In genomic region chr4:112633477-112634235, GRCh38 we compare ENCODE assay signal across 9 cellular contexts. TPM values are rescaled to one million over a fixed set of nuclear protein-coding genes. Genes with fewer than 3 reads are reported as not detected.
DNase-seq lines count a peak whose midpoint lies in the region; ATAC-seq, FAIRE-seq and TF ChIP-seq lines count a peak whose summit lies in the region.
"Had no signal": no experiment of that assay in that cellular context is flagged by ENCODE, and none has a peak within 500 bp of the region (broad histone marks: within the 10 kb centered on the region; RNA-seq: fewer than 3 reads in every experiment).

No MANE protein-coding gene starts in this region.

- H3K27me3 ChIP-seq in A673 (replicated peaks; ENCODE audit: insufficient read depth, low read depth, low read length, poor library complexity) = no peaks in the 10 kb centered on the region
- no peaks in the 10 kb centered on the region for H3K27me3 ChIP-seq in K562 (ENCODE audit: control insufficient read depth in 2 of 2, insufficient read depth in 2 of 2, low read length in 2 of 2)

- H2AFZ ChIP-seq in K562 (ENCODE audit: low read depth, low read length) = 0 out of 2 replicates have a peak overlapping the region, but pooled peaks have one; percentile 43

- peaks cover 10% of the 10 kb centered on the region for H3K36me3 ChIP-seq in A673 (ENCODE audit: insufficient read depth, low read length, poor library complexity, severe bottlenecking)
- peaks cover 28% of the 10 kb centered on the region; the same call in 1 of the 3 replicates for H3K36me3 ChIP-seq in K562 (ENCODE audit: control insufficient read depth, insufficient read depth, low read length)

- intact Hi-C loops in A673 (cut with micrococcal nuclease; ENCODE audit: unreplicated experiment) = loop anchor here (1.0 to 10.0 kb wide), 3 partner anchors 132 to 461 kb away; no protein-coding TSS in a partner anchor
- intact Hi-C loops in K562 (cut with micrococcal nuclease) = loop anchor here (1.0 to 10.0 kb wide), 3 partner anchors 129 to 529 kb away; no protein-coding TSS in a partner anchor

- DNase-seq in A673 (ENCODE audit: low spot score) = peak; percentile 61
- DNase-seq in GM04504 (ENCODE audit: low read depth) = peak; percentile 8
- peak; percentile 23 for DNase-seq in NCI-H2081 treated with DMSO at 0.1 percent for 48 hours (lab: John Stamatoyannopoulos, UW)
- DNase-seq in K562 (ENCODE audit: extremely low read depth in 1 of 4, low spot score in 3 of 4) = peak in 2 of 4 experiments; percentile 15 to 37
- peak in 1 of 2 donors; percentile 16 for DNase-seq in memory B cell (ENCODE audit: low spot score in 2 of 2)
- no peak for DNase-seq in T-helper 17 cell
- DNase-seq in omental fat pad (ENCODE audit: low spot score) = no peak

- FAIRE-seq in K562 (lab: Jason Lieb, UNC) = peak; percentile 35

- no peak overlapping the region for H3K9ac ChIP-seq in K562 (ENCODE audit: insufficient read depth in 1 of 2, low read depth in 2 of 2, low read length in 2 of 2)

- H3K27ac ChIP-seq in A673 (ENCODE audit: low read depth, low read length, poor library complexity, severe bottlenecking) = no peak overlapping the region
- no peak overlapping the region for H3K27ac ChIP-seq in K562 (ENCODE audit: extremely low read depth, low read depth, low read length)
- H3K27ac ChIP-seq: epithelial cell of prostate had no signal

- WGBS in K562 (ENCODE audit: insufficient coverage, low coverage, missing lambda C conversion rate) = 32% methylated on average over 4 of the region's 4 CpGs

- no peak for TF ChIP-seq EP300 in K562 (IDR thresholded peaks at IDR 0.05; ENCODE audit: low read length)

- H3K27me3 Mint-ChIP-seq in memory B cell (no peaks in the 10 kb centered on the region), T-helper 17 cell (no peaks in the 10 kb centered on the region)

- POLR2A ChIA-PET in A673 (lab: Charles Lee; ENCODE audit: low non-redundant PET) = no interaction called here
- POLR2A ChIA-PET in K562 (lab: Yijun Ruan, JAX) = interaction anchor here (0.7 kb wide), 1 partner anchor 317 kb away, joined by 3 read pairs; no protein-coding TSS in a partner anchor

- peaks cover 51% of the 10 kb centered on the region for H3K79me2 ChIP-seq in K562 (ENCODE audit: control insufficient read depth, insufficient read depth, low read length)

- TF ChIP-seq RAD21 in K562 (CRISPR knock-in tag; conservative IDR thresholded peaks at IDR 0.05 in 1 of 2, IDR thresholded peaks at IDR 0.05 in 1 of 2) = peak; percentile 64 to 75

- CTCF ChIA-PET in A673 (lab: Charles Lee) (interaction anchor here (0.8 kb wide), 1 partner anchor 132 kb away, joined by 5 read pairs; no protein-coding TSS in a partner anchor), K562 (lab: Yijun Ruan, JAX; ENCODE audit: low intra/inter-chr PET ratio) (interaction anchor here (0.5 to 4.2 kb wide), 5 partner anchors 19 to 319 kb away, joined by 4 to 34 read pairs (median 4); no protein-coding TSS in a partner anchor)

- peak overlapping the region; percentile 50 for H3K27ac Mint-ChIP-seq in memory B cell
- no peak overlapping the region for H3K27ac Mint-ChIP-seq in T-helper 17 cell

- H3K4me3 Mint-ChIP-seq in memory B cell (no peak overlapping the region), T-helper 17 cell (no peak overlapping the region)

- H3K9me1 ChIP-seq in K562 (ENCODE audit: control insufficient read depth, insufficient read depth, low read length) = no peaks in the 10 kb centered on the region

- H3K9me3 ChIP-seq in A673 (ENCODE audit: low read depth, low read length, poor library complexity, severe bottlenecking) = no peaks in the 10 kb centered on the region
- no peaks in the 10 kb centered on the region for H3K9me3 ChIP-seq in K562 (replicated peaks; ENCODE audit: control insufficient read depth, insufficient read depth, low read depth, low read length)
- no peaks in the 10 kb centered on the region for H3K9me3 ChIP-seq in T-helper 17 cell (ENCODE audit: control insufficient read depth, low read length, poor library complexity, severe bottlenecking)

- no peaks in the 10 kb centered on the region for H4K20me1 ChIP-seq in K562 (replicated peaks; ENCODE audit: control insufficient read depth, insufficient read depth, low read length)

- no peak overlapping the region for H3K4me3 ChIP-seq in A673 (ENCODE audit: low read depth, low read length, poor library complexity, severe bottlenecking)
- H3K4me3 ChIP-seq in K562 = no peak overlapping the region

- H3K9me3 Mint-ChIP-seq in memory B cell = no peaks in the 10 kb centered on the region

- in situ Hi-C loops in K562 (cut with MboI) = no loop called here

- TF ChIP-seq CTCF in A673 (conservative IDR thresholded peaks at IDR 0.05; ENCODE audit: low read depth, low read length) (peak; percentile 72), K562 (IDR thresholded peaks at IDR 0.05 in 2 of 3, conservative IDR thresholded peaks at IDR 0.05 in 1 of 3; ENCODE audit: insufficient read depth in 2 of 3, low read depth in 1 of 3, low read length in 3 of 3) (peak in 2 of 3 experiments; percentile 38 to 61; a peak in 3 of 6 replicates), omental fat pad (IDR thresholded peaks at IDR 0.05) (no peak)

- no peak for TF ChIP-seq POLR2A in K562 (conservative IDR thresholded peaks at IDR 0.05)

- no peaks in the 10 kb centered on the region for H3K36me3 Mint-ChIP-seq in memory B cell
- no peaks in the 10 kb centered on the region for H3K36me3 Mint-ChIP-seq in T-helper 17 cell (ENCODE audit: low read depth)

- BruUV-seq in A673 (replicated peaks; lab: Mats Ljungman, UMichigan) (no TSS peak), K562 (replicated peaks; lab: Mats Ljungman, UMichigan) (no TSS peak)

- peaks cover 9% of the 10 kb centered on the region for H3K4me1 ChIP-seq in A673 (ENCODE audit: insufficient read depth, low read length, poor library complexity, severe bottlenecking)
- peaks cover 0 to 2% of the 10 kb centered on the region in 2 experiments; a peak in 2 of 5 replicates for H3K4me1 ChIP-seq in K562 (replicated peaks in 1 of 2; ENCODE audit: control insufficient read depth in 2 of 2, insufficient read depth in 2 of 2, low read length in 2 of 2)

- ATAC-seq in K562 (peak; percentile 21; the same call in 1 of the 3 replicates), memory B cell (ENCODE audit: low read depth) (no peak), T-helper 17 cell (no peak), GM18907 (IDR thresholded peaks at IDR 0.05; ENCODE audit: unreplicated experiment) (no peak), omental fat pad (ENCODE audit: low FRiP score) (no peak)

- H3K4me1 Mint-ChIP-seq in memory B cell = peaks cover 3% of the 10 kb centered on the region
- H3K4me1 Mint-ChIP-seq in T-helper 17 cell = peaks cover 3% of the 10 kb centered on the region

- H3K4me2 ChIP-seq in K562 (ENCODE audit: insufficient read depth, low read length) = no peak overlapping the region

TF ChIP-seq in K562, 482 proteins besides CTCF, POLR2A, EP300 and RAD21 (continues in another document):
- TF ChIP-seq MYC (IDR thresholded peaks at IDR 0.05; ENCODE audit: low read depth, low read length) (no peak), MYC (CRISPR knock-in tag; IDR thresholded peaks at IDR 0.05; ENCODE audit: borderline replicate concordance, low read depth) (no peak)

RNA-seq across cellular contexts. Expression of gene ZGRF1, which starts 3.1 kb away (rescaled TPM):
- total RNA-seq in A673 (2021) (31.4 and 37.5 TPM in 2 replicates), K562 (2014; rRNA removed) (13.3 and 13.5 TPM in 2 replicates), K562 (2014; rRNA removed; fragmentation: Illumina TruSeq; extraction: Trizol) (35.2 and 41.3 TPM in 2 replicates), K562 (2015; rRNA removed; fragmentation: Illumina TruSeq; extraction: Trizol) (23.6 and 27.2 TPM in 2 replicates), K562 (2021) (22.0 and 22.7 TPM in 2 replicates), T-helper 17 cell (1 to 10 TPM; 5.1 to 6.5 TPM), omental fat pad (10 to 100 TPM in 1 of 4 donors, 1 to 10 TPM in 3; 2.9 to 10.4 (median 4.0) TPM)
- 18.3 and 122 TPM in 2 replicates for total RNA-seq in K562 (2011; cell fraction: chromatin; rRNA removed; ENCODE audit: low replicate concordance)
- total RNA-seq in K562 (2011; cell fraction: nucleolus; rRNA removed) = 9.8 and 16.1 TPM in 2 replicates
- 29.2 and 32.8 TPM in 2 replicates for total RNA-seq in K562 (2011; cell fraction: nucleoplasm; rRNA removed)
- polyA plus RNA-seq in K562 (2011; rRNA removed) (31.2 and 32.4 TPM in 2 replicates), K562 (2014; fragmentation: Illumina TruSeq; extraction: Trizol) (15.2 and 19.9 TPM in 2 replicates), K562 (2014; fragmentation: Nextera tagmentation; extraction: Ambion mirVana) (10 to 100 TPM in 1 of 2 experiments, 1 to 10 TPM in 1; 8.8 to 12.2 TPM), K562 (2014; rRNA removed) (19.1 and 24.9 TPM in 2 replicates)
- 2.8 and 7.4 TPM in 2 replicates for polyA plus RNA-seq in K562 (2011; cell fraction: cytosol; rRNA removed)
- 36.2 and 59.0 TPM in 2 replicates for polyA plus RNA-seq in K562 (2011; cell fraction: nucleus; rRNA removed)
- polyA plus RNA-seq in K562 (2012) = 9.6 and 10.3 TPM in 2 replicates
- polyA minus RNA-seq in K562 (2011; rRNA and poly(A)+ RNA removed) = 32.6 and 46.7 TPM in 2 replicates
- 9.1 and 10.7 TPM in 2 replicates for polyA minus RNA-seq in K562 (2011; cell fraction: cytosol; rRNA and poly(A)+ RNA removed)
- polyA minus RNA-seq in K562 (2011; cell fraction: nucleus; rRNA and poly(A)+ RNA removed) = 29.9 and 72.0 TPM in 2 replicates

RNA-seq across cellular contexts. Expression of gene LARP7, which starts 3.3 kb away (rescaled TPM):
- total RNA-seq in A673 (2021) (40.6 and 40.8 TPM in 2 replicates), K562 (2014; rRNA removed) (52.7 and 55.8 TPM in 2 replicates), K562 (2014; rRNA removed; fragmentation: Illumina TruSeq; extraction: Trizol) (64.9 and 81.8 TPM in 2 replicates), K562 (2015; rRNA removed; fragmentation: Illumina TruSeq; extraction: Trizol) (66.6 and 73.0 TPM in 2 replicates), K562 (2021) (30.1 and 32.4 TPM in 2 replicates), T-helper 17 cell (10 to 100 TPM; 32.9 to 51.7 TPM), omental fat pad (10 to 100 TPM; 33.9 to 43.2 (median 34.8) TPM)
- total RNA-seq in K562 (2011; cell fraction: chromatin; rRNA removed; ENCODE audit: low replicate concordance) = 10.7 and 56.0 TPM in 2 replicates
- 4.3 and 6.8 TPM in 2 replicates for total RNA-seq in K562 (2011; cell fraction: nucleolus; rRNA removed)
- 17.9 and 28.6 TPM in 2 replicates for total RNA-seq in K562 (2011; cell fraction: nucleoplasm; rRNA removed)
- polyA plus RNA-seq in K562 (2011; rRNA removed) (23.7 and 30.5 TPM in 2 replicates), K562 (2014; fragmentation: Illumina TruSeq; extraction: Trizol) (61.9 and 76.9 TPM in 2 replicates), K562 (2014; fragmentation: Nextera tagmentation; extraction: Ambion mirVana) (10 to 100 TPM; 55.5 to 56.0 TPM), K562 (2014; rRNA removed) (42.8 and 64.4 TPM in 2 replicates)
- polyA plus RNA-seq in K562 (2011; cell fraction: cytosol; rRNA removed) = 1.2 and 4.7 TPM in 2 replicates
- polyA plus RNA-seq in K562 (2011; cell fraction: nucleus; rRNA removed) = 6.2 and 12.8 TPM in 2 replicates
- polyA plus RNA-seq in K562 (2012) = 33.5 and 34.6 TPM in 2 replicates
- polyA minus RNA-seq in K562 (2011; rRNA and poly(A)+ RNA removed) = 16.7 and 20.6 TPM in 2 replicates
- 10.3 and 14.1 TPM in 2 replicates for polyA minus RNA-seq in K562 (2011; cell fraction: cytosol; rRNA and poly(A)+ RNA removed)
- polyA minus RNA-seq in K562 (2011; cell fraction: nucleus; rRNA and poly(A)+ RNA removed) = 10.5 and 17.3 TPM in 2 replicates

Comparison
In these comparisons a context has a peak if more than half of its experiments do, and no peak if none do; other contexts are left out.
1. DNase-seq: peak in A673 (single experiment), GM04504 (single experiment) and NCI-H2081 treated with DMSO at 0.1 percent for 48 hours (single experiment); none in T-helper 17 cell (0 of 3) and omental fat pad (single experiment).
2. CTCF ChIP-seq: peak in A673 (single experiment) and K562 (2 of 3); none in omental fat pad (0 of 3).